In genomic region chrX:142505839-142506238, GRCh38 we compare ENCODE assay signal across 10 cellular contexts.
"Had no signal": no experiment of that assay in that cellular context is flagged by ENCODE, and none has a peak within 500 bp of the region (broad histone marks: within the 10 kb centered on the region; RNA-seq: fewer than 3 reads in every experiment).

No MANE protein-coding gene starts in this region.

- DNase-seq: GM23248, GOT3, H7, H9, HCEC 1CT, HFFc6 had no signal

- H3K4me2 ChIP-seq: GM23338 had no signal

- H3K36me3 ChIP-seq: HAP-1 had no signal

- FAIRE-seq: H1, H54 had no signal

- H3K27ac ChIP-seq: GM23248 had no signal

- H3K27ac Mint-ChIP-seq: GM23338, H9, HFFc6 had no signal

- H3K9ac ChIP-seq: GM23248 had no signal

- H2AFZ ChIP-seq: GM23248, GM23338 had no signal

- H3K9me3 ChIP-seq: HAP-1 had no signal

- H3K4me3 Mint-ChIP-seq: GM23338, H9, HFFc6 had no signal

- H3K9me3 Mint-ChIP-seq: GM23338 had no signal

- H3K4me1 Mint-ChIP-seq: GM23338 had no signal

- H3K4me3 ChIP-seq: GM23248, GM23338, HAP-1 had no signal
